ENCODE assay signal across 9 cellular contexts in genomic region chr2:172083725-172084483, GRCh38. TPM values are rescaled to one million over a fixed set of nuclear protein-coding genes. Genes with fewer than 3 reads are reported as not detected.
DNase-seq lines count a peak whose midpoint lies in the region.
"Had no signal": no experiment of that assay in that cellular context is flagged by ENCODE, and none has a peak within 500 bp of the region (broad histone marks: within the 10 kb centered on the region; RNA-seq: fewer than 3 reads in every experiment).

No MANE protein-coding gene starts in this region.

- peaks cover 100% of the 10 kb centered on the region for H3K27me3 ChIP-seq in ectodermal cell (ENCODE audit: control insufficient read depth, insufficient read depth, low read length, poor library complexity, severe bottlenecking)

- peaks cover 42% of the 10 kb centered on the region for H3K4me1 ChIP-seq in ectodermal cell (ENCODE audit: control insufficient read depth, insufficient read depth, low read length)

- H3K27ac Mint-ChIP-seq in activated CD4-positive, alpha-beta T cell treated with anti-CD3 and anti-CD28 coated beads, Interleukin-2, amount 10 ng/mL, durations not matched to agents 7 days and 5 days, result peak overlapping the region; percentile 69

- H3K9me3 Mint-ChIP-seq in activated CD4-positive, alpha-beta T cell treated with anti-CD3 and anti-CD28 coated beads, Interleukin-2, amount 10 ng/mL, durations not matched to agents 7 days and 5 days, result no peaks in the 10 kb centered on the region

- H3K36me3 ChIP-seq in ectodermal cell (ENCODE audit: control insufficient read depth, insufficient read depth, low read length), result no peaks in the 10 kb centered on the region

- H3K36me3 Mint-ChIP-seq in activated CD4-positive, alpha-beta T cell treated with anti-CD3 and anti-CD28 coated beads, Interleukin-2, amount 10 ng/mL, durations not matched to agents 7 days and 5 days (ENCODE audit: low read depth), result peaks cover 12% of the 10 kb centered on the region

- POLR2A ChIA-PET in activated CD4-positive, alpha-beta T cell treated with anti-CD3 and anti-CD28 coated beads, Interleukin-2, amount 10 ng/mL, durations not matched to agents 7 days and 5 days (lab: Charles Lee), result no interaction called here

- peak overlapping the region; percentile 57 for H3K4me3 Mint-ChIP-seq in activated CD4-positive, alpha-beta T cell treated with anti-CD3 and anti-CD28 coated beads, Interleukin-2, amount 10 ng/mL, durations not matched to agents 7 days and 5 days

- peaks cover 95% of the 10 kb centered on the region for H3K27me3 Mint-ChIP-seq in activated CD4-positive, alpha-beta T cell treated with anti-CD3 and anti-CD28 coated beads, Interleukin-2, amount 10 ng/mL, durations not matched to agents 7 days and 5 days

- H3K9me3 ChIP-seq in ectodermal cell (ENCODE audit: control insufficient read depth, low read length), result no peaks in the 10 kb centered on the region

- H3K4me3 ChIP-seq in ectodermal cell (ENCODE audit: insufficient read depth, low read depth, low read length) (peak overlapping the region; percentile 31), skin epidermis (peak overlapping the region in 6 of 7 experiments; percentile 41 to 49 (median 44))

- H3K4me1 Mint-ChIP-seq in activated CD4-positive, alpha-beta T cell treated with anti-CD3 and anti-CD28 coated beads, Interleukin-2, amount 10 ng/mL, durations not matched to agents 7 days and 5 days, result peaks cover 66% of the 10 kb centered on the region

- CTCF ChIA-PET in activated CD4-positive, alpha-beta T cell treated with anti-CD3 and anti-CD28 coated beads, Interleukin-2, amount 10 ng/mL, durations not matched to agents 7 days and 5 days (lab: Charles Lee), result interaction anchor here (1.3 to 2.0 kb wide), 2 partner anchors 9 to 16 kb away, joined by 5 to 6 read pairs; no protein-coding TSS in a partner anchor

- 3 to 4% methylated on average over 26 of the region's 26 CpGs for WGBS in ectodermal cell, 2 experiments

- H3K27ac ChIP-seq in ectodermal cell (ENCODE audit: insufficient read depth, low read depth, low read length, poor library complexity, severe bottlenecking) (no peak overlapping the region), skin epidermis (no peak overlapping the region)

- DNase-seq in activated CD4-positive, alpha-beta T cell treated with anti-CD3 and anti-CD28 coated beads, Interleukin-2, amount 10 ng/mL, durations not matched to agents 7 days and 5 days, result no peak
- DNase-seq in activated CD4-positive, alpha-beta T cell treated with anti-CD3 and anti-CD28 coated beads for 1 hour, result no peak
- DNase-seq in NCI-H2171 (lab: John Stamatoyannopoulos, UW), result peak; percentile 21
- DNase-seq in HPDE6-E6E7 (ENCODE audit: extremely low spot score), result no peak
- no peak for DNase-seq in stimulated activated CD8-positive, alpha-beta memory T cell treated with anti-CD3 and anti-CD28 coated beads, Interleukin-4, amount 100 ng/mL, for 48 hours
- DNase-seq in stimulated activated CD4-positive, alpha-beta T cell treated with anti-CD3 and anti-CD28 coated beads, Interleukin-4, amount 100 ng/mL, for 4 hours, result no peak
- DNase-seq: stimulated activated CD4-positive, alpha-beta T cell treated with anti-CD3 and anti-CD28 coated beads, Interleukin-1b, Interleukin-23, amount 100 ng/mL, for 48 hours had no signal

RNA-seq across cellular contexts. Expression of gene DLX1, which starts 1.4 kb away (rescaled TPM):
- not detected for total RNA-seq in activated CD4-positive, alpha-beta T cell treated with anti-CD3 and anti-CD28 coated beads, Interleukin-2, amount 10 ng/mL, durations not matched to agents 7 days and 5 days
- polyA plus RNA-seq in ectodermal cell (2013, experiment 1 of 4), result 0.28 TPM
- polyA plus RNA-seq in ectodermal cell (2013, experiment 2 of 4), result 0.32 TPM
- polyA plus RNA-seq in ectodermal cell (2013, experiment 3 of 4), result 0.16 TPM
- 0.89 TPM for polyA plus RNA-seq in ectodermal cell (2013, experiment 4 of 4)

RNA-seq across cellular contexts. Expression of gene DLX2, which starts 18.8 kb away (rescaled TPM):
- total RNA-seq in activated CD4-positive, alpha-beta T cell treated with anti-CD3 and anti-CD28 coated beads, Interleukin-2, amount 10 ng/mL, durations not matched to agents 7 days and 5 days, result not detected
- 0.24 TPM for polyA plus RNA-seq in ectodermal cell (2013, experiment 1 of 4)
- 0.52 TPM for polyA plus RNA-seq in ectodermal cell (2013, experiment 2 of 4)
- 0.59 TPM for polyA plus RNA-seq in ectodermal cell (2013, experiment 3 of 4)
- polyA plus RNA-seq in ectodermal cell (2013, experiment 4 of 4), result 0.69 TPM
